12 cellular contexts compared by ENCODE assay signal in genomic region chr6:106746660-106747059, GRCh38.
DNase-seq lines count a peak whose midpoint lies in the region; ATAC-seq, FAIRE-seq and TF ChIP-seq lines count a peak whose summit lies in the region.
"Had no signal": no experiment of that assay in that cellular context is flagged by ENCODE, and none has a peak within 500 bp of the region (broad histone marks: within the 10 kb centered on the region; RNA-seq: fewer than 3 reads in every experiment).

No MANE protein-coding gene starts in this region.

- no peak overlapping the region for H2AK5ac ChIP-seq in mesendoderm (ENCODE audit: low read length)

- H3K4me1 ChIP-seq in mesendoderm (ENCODE audit: control insufficient read depth, low read depth, low read length) (peaks cover 7% of the 10 kb centered on the region), prostate gland (replicated peaks) (no peaks in the 10 kb centered on the region)

- intact Hi-C loops in prostate gland (cut with DNase I): no loop called here

- H3K36me3 ChIP-seq in brain microvascular endothelial cell (replicated peaks) (no peaks in the 10 kb centered on the region), mesendoderm (ENCODE audit: control insufficient read depth, insufficient read depth, low read length) (no peaks in the 10 kb centered on the region), prostate gland (no peaks in the 10 kb centered on the region)

- DNase-seq in Daoy (ENCODE audit: low read depth) (peak; percentile 86), NCI-H2029 treated with DMSO at 0.1 percent for 48 hours (lab: John Stamatoyannopoulos, UW) (peak; percentile 84), brain microvascular endothelial cell (peak; percentile 34), mesendoderm (peak; percentile 76), NCI-H1930 (lab: John Stamatoyannopoulos, UW) (no peak), GM12892 (ENCODE audit: insufficient read length) (no peak), prostate gland (ENCODE audit: low spot score) (no peak)
- DNase-seq: activated T-cell treated with anti-CD3 and anti-CD28 coated beads, Interleukin-2, amount 50 U/mL, for 4 hours; DND-41; effector CD4-positive, alpha-beta T cell; T-helper 17 cell had no signal

- no peaks in the 10 kb centered on the region for H3K79me1 ChIP-seq in mesendoderm (ENCODE audit: low read length)

- H2BK5ac ChIP-seq in mesendoderm (ENCODE audit: low read length): no peak overlapping the region

- H3K79me2 ChIP-seq in mesendoderm (ENCODE audit: control insufficient read depth, insufficient read depth, low read length): no peaks in the 10 kb centered on the region

- no peak overlapping the region for H4K5ac ChIP-seq in mesendoderm (ENCODE audit: low read length)

- no CpG with 5 or more reads among the region's 3 CpGs for WGBS in mesendoderm (ENCODE audit: extremely low coverage, insufficient coverage, low lambda C conversion rate)
- 60% methylated on average over 3 of the region's 3 CpGs for WGBS in prostate gland

- H3K27ac ChIP-seq in brain microvascular endothelial cell (no peak overlapping the region), mesendoderm (ENCODE audit: low read depth, low read length) (no peak overlapping the region), prostate gland (no peak overlapping the region)

- H3K56ac ChIP-seq in mesendoderm (ENCODE audit: low read length): no peak overlapping the region

- H2BK120ac ChIP-seq in mesendoderm (ENCODE audit: low read depth, low read length): no peak overlapping the region

- no peak for TF ChIP-seq POLR2A in GM12892 (IDR thresholded peaks at IDR 0.05; ENCODE audit: low read depth, low read length)
- TF ChIP-seq POLR2A in prostate gland (IDR thresholded peaks at IDR 0.05): no peak

- H3K9me3 ChIP-seq in prostate gland: no peaks in the 10 kb centered on the region

- H3K27me3 ChIP-seq in brain microvascular endothelial cell (replicated peaks) (no peaks in the 10 kb centered on the region), mesendoderm (ENCODE audit: insufficient read depth, low read length, poor library complexity) (no peaks in the 10 kb centered on the region), prostate gland (replicated peaks; ENCODE audit: insufficient read depth) (no peaks in the 10 kb centered on the region)

- FAIRE-seq in GM12892 (lab: Jason Lieb, UNC): no peak

- H3K9ac ChIP-seq in mesendoderm (ENCODE audit: low read length): no peak overlapping the region

- H3K4me3 ChIP-seq in brain microvascular endothelial cell (ENCODE audit: low read depth, low read length) (no peak overlapping the region), mesendoderm (ENCODE audit: low read length) (no peak overlapping the region), prostate gland (no peak overlapping the region)

- ATAC-seq in HG03439 (IDR thresholded peaks at IDR 0.05; ENCODE audit: unreplicated experiment): no peak
- ATAC-seq: activated T-cell treated with anti-CD3 and anti-CD28 coated beads, Interleukin-2, amount 50 U/mL, for 4 hours; T-helper 17 cell had no signal

- no peak overlapping the region for H3K4me2 ChIP-seq in mesendoderm (ENCODE audit: low read length)

- H4K8ac ChIP-seq in mesendoderm (ENCODE audit: low read depth, low read length): no peak overlapping the region

- in situ Hi-C loops in brain microvascular endothelial cell (cut with HindIII; ENCODE audit: low pct_ligation_motif_present, low sequenced_read_pairs): no loop called here

- H2BK15ac ChIP-seq in mesendoderm (replicated peaks; ENCODE audit: low read depth): no peak overlapping the region

- H3K4ac ChIP-seq in mesendoderm (ENCODE audit: low read depth, low read length): no peak overlapping the region

- H3K23ac ChIP-seq in mesendoderm (ENCODE audit: low read length): no peak overlapping the region

- H3K18ac ChIP-seq in mesendoderm (ENCODE audit: low read length): no peak overlapping the region

- TF ChIP-seq CTCF in brain microvascular endothelial cell (IDR thresholded peaks at IDR 0.05; ENCODE audit: low read depth, low read length, missing control alignments): no peak
- no peak for TF ChIP-seq CTCF in prostate gland (IDR thresholded peaks at IDR 0.05)

Comparison
In these comparisons a context has a peak if more than half of its experiments do, and no peak if none do; other contexts are left out.
1. DNase-seq: peak in Daoy (single experiment), NCI-H2029 treated with DMSO at 0.1 percent for 48 hours (single experiment), brain microvascular endothelial cell (single experiment) and mesendoderm (single experiment); none in NCI-H1930 (0 of 2), GM12892 (single experiment) and prostate gland (single experiment).